41 cellular contexts compared by ENCODE assay signal in genomic region chr18:31795747-31796146, GRCh38. TPM values are rescaled to one million over a fixed set of nuclear protein-coding genes. Genes with fewer than 3 reads are reported as not detected.
"Had no signal": no experiment of that assay in that cellular context is flagged by ENCODE, and none has a peak within 500 bp of the region (broad histone marks: within the 10 kb centered on the region; RNA-seq: fewer than 3 reads in every experiment).

No MANE protein-coding gene starts in this region.

- DNase-seq: activated effector memory CD4-positive, alpha-beta T cell treated with anti-CD3 and anti-CD28 coated beads, Interleukin-2, amount 50 U/mL, for 16 hours; activated effector memory CD4-positive, alpha-beta T cell treated with Interleukin-2 at 50 U/mL for 16 hours; activated gamma-delta T cell; activated gamma-delta T cell treated with Interleukin-2 at 50 U/mL for 16 hours; activated naive CD4-positive, alpha-beta T cell; activated naive CD4-positive, alpha-beta T cell treated with anti-CD3 and anti-CD28 coated beads for 36 hours; activated naive CD4-positive, alpha-beta T cell treated with anti-CD3 and anti-CD28 coated beads, Interleukin-2, amount 10 ng/mL, durations not matched to agents 7 days and 5 days; activated naive CD4-positive, alpha-beta T cell treated with anti-CD3 and anti-CD28 coated beads, Interleukin-2, amount 50 U/mL, for 16 hours; activated naive CD4-positive, alpha-beta T cell treated with Interleukin-2 at 50 U/mL for 16 hours; activated naive CD8-positive, alpha-beta T cell treated with anti-CD3 and anti-CD28 coated beads for 36 hours; activated naive CD8-positive, alpha-beta T cell treated with anti-CD3 and anti-CD28 coated beads, Interleukin-2, amount 10 ng/mL, durations not matched to agents 7 days and 5 days; activated naive CD8-positive, alpha-beta T cell treated with anti-CD3 and anti-CD28 coated beads, Interleukin-2, amount 50 U/mL, for 24 hours; activated T-cell treated with anti-CD3 and anti-CD28 coated beads, Interleukin-2, amount 50 U/mL, for 1 hour; activated T-cell treated with anti-CD3 and anti-CD28 coated beads, Interleukin-2, amount 50 U/mL, for 24 hours; activated T-cell treated with anti-CD3 and anti-CD28 coated beads, Interleukin-2, amount 50 U/mL, for 4 hours; activated T-cell treated with anti-CD3 and anti-CD28 coated beads, Interleukin-2, amount 50 U/mL, for 48 hours; activated T-cell treated with anti-CD3 and anti-CD28 coated beads, Interleukin-2, amount 50 U/mL, for 72 hours; adrenal gland; amniotic stem cell; amygdala; anterior cingulate cortex; aorta; body of pancreas; brain microvascular endothelial cell; caudate nucleus; central memory CD4-positive, alpha-beta T cell; cerebellar nuclear complex had no signal

- H3K27ac Mint-ChIP-seq: activated naive CD4-positive, alpha-beta T cell treated with anti-CD3 and anti-CD28 coated beads for 36 hours; activated naive CD4-positive, alpha-beta T cell treated with anti-CD3 and anti-CD28 coated beads, Interleukin-2, amount 10 ng/mL, durations not matched to agents 7 days and 5 days; activated naive CD4-positive, alpha-beta T cell treated with anti-CD3 and anti-CD28 coated beads, Interleukin-2, amount 50 U/mL, for 24 hours; activated naive CD4-positive, alpha-beta T cell treated with anti-CD3 and anti-CD28 coated beads, Interleukin-2, amount 50 U/mL, for 72 hours; activated naive CD8-positive, alpha-beta T cell; activated naive CD8-positive, alpha-beta T cell treated with anti-CD3 and anti-CD28 coated beads for 36 hours; activated naive CD8-positive, alpha-beta T cell treated with anti-CD3 and anti-CD28 coated beads, Interleukin-2, amount 10 ng/mL, durations not matched to agents 7 days and 5 days; activated naive CD8-positive, alpha-beta T cell treated with anti-CD3 and anti-CD28 coated beads, Interleukin-2, amount 50 U/mL, for 24 hours; activated T-cell treated with anti-CD3 and anti-CD28 coated beads, Interleukin-2, amount 50 U/mL, for 24 hours; activated T-cell treated with anti-CD3 and anti-CD28 coated beads, Interleukin-2, amount 50 U/mL, for 72 hours; activated T-helper 1 cell treated with anti-CD3 and anti-CD28 coated beads, Interleukin-12 subunit alpha, Interleukin-12 subunit beta, Interleukin-2, Interleukin-4 antibody, amounts not matched to agents 30 ng/mL and 10 ng/mL and 1 ng/mL, durations not matched to agents 14 hours and 24 hours and 36 hours; activated T-helper 17 cell treated with anti-CD3 and anti-CD28 coated beads, Interleukin-2, amount 50 U/mL, for 72 hours; activated T-helper 2 cell treated with anti-CD3 and anti-CD28 coated beads, Interferon-gamma antibody, Interleukin-2, Interleukin-4, amounts not matched to agents 10 μg/mL and 5 μg/mL and 100 μg/mL, durations not matched to agents 14 hours and 24 hours and 36 hours; brain had no signal

- H3K9me3 ChIP-seq: adrenal gland, ascending aorta, body of pancreas, breast epithelium had no signal

- H3K27ac ChIP-seq: adrenal gland, ascending aorta, body of pancreas, brain microvascular endothelial cell, breast epithelium, cardiac muscle cell had no signal

- H3K9me3 Mint-ChIP-seq: activated naive CD4-positive, alpha-beta T cell treated with anti-CD3 and anti-CD28 coated beads for 36 hours; activated naive CD4-positive, alpha-beta T cell treated with anti-CD3 and anti-CD28 coated beads, Interleukin-2, amount 10 ng/mL, durations not matched to agents 7 days and 5 days; activated naive CD4-positive, alpha-beta T cell treated with anti-CD3 and anti-CD28 coated beads, Interleukin-2, amount 50 U/mL, for 24 hours; activated naive CD4-positive, alpha-beta T cell treated with anti-CD3 and anti-CD28 coated beads, Interleukin-2, amount 50 U/mL, for 72 hours; activated naive CD8-positive, alpha-beta T cell treated with anti-CD3 and anti-CD28 coated beads for 36 hours; activated naive CD8-positive, alpha-beta T cell treated with anti-CD3 and anti-CD28 coated beads, Interleukin-2, amount 10 ng/mL, durations not matched to agents 7 days and 5 days; activated naive CD8-positive, alpha-beta T cell treated with anti-CD3 and anti-CD28 coated beads, Interleukin-2, amount 50 U/mL, for 24 hours; activated T-cell treated with anti-CD3 and anti-CD28 coated beads, Interleukin-2, amount 50 U/mL, for 24 hours; activated T-cell treated with anti-CD3 and anti-CD28 coated beads, Interleukin-2, amount 50 U/mL, for 4 hours; activated T-cell treated with anti-CD3 and anti-CD28 coated beads, Interleukin-2, amount 50 U/mL, for 72 hours; activated T-helper 1 cell treated with anti-CD3 and anti-CD28 coated beads, Interleukin-12 subunit alpha, Interleukin-12 subunit beta, Interleukin-2, Interleukin-4 antibody, amounts not matched to agents 30 ng/mL and 10 ng/mL and 1 ng/mL, durations not matched to agents 14 hours and 24 hours and 36 hours; activated T-helper 17 cell treated with anti-CD3 and anti-CD28 coated beads, Interleukin-2, amount 50 U/mL, for 72 hours; activated T-helper 2 cell treated with anti-CD3 and anti-CD28 coated beads, Interferon-gamma antibody, Interleukin-2, Interleukin-4, amounts not matched to agents 10 μg/mL and 5 μg/mL and 100 μg/mL, durations not matched to agents 14 hours and 24 hours and 36 hours; brain; central memory CD8-positive, alpha-beta T cell had no signal

- H3K4me1 ChIP-seq: adrenal gland, ascending aorta, body of pancreas, breast epithelium had no signal

- FAIRE-seq: astrocyte, bronchial epithelial cell had no signal

- H3K36me3 Mint-ChIP-seq: activated naive CD4-positive, alpha-beta T cell treated with anti-CD3 and anti-CD28 coated beads, Interleukin-2, amount 10 ng/mL, durations not matched to agents 7 days and 5 days; activated naive CD4-positive, alpha-beta T cell treated with anti-CD3 and anti-CD28 coated beads, Interleukin-2, amount 50 U/mL, for 24 hours; activated naive CD4-positive, alpha-beta T cell treated with anti-CD3 and anti-CD28 coated beads, Interleukin-2, amount 50 U/mL, for 72 hours; activated naive CD8-positive, alpha-beta T cell; activated naive CD8-positive, alpha-beta T cell treated with anti-CD3 and anti-CD28 coated beads for 36 hours; activated naive CD8-positive, alpha-beta T cell treated with anti-CD3 and anti-CD28 coated beads, Interleukin-2, amount 10 ng/mL, durations not matched to agents 7 days and 5 days; brain had no signal

- H3K27me3 Mint-ChIP-seq: activated naive CD4-positive, alpha-beta T cell treated with anti-CD3 and anti-CD28 coated beads, Interleukin-2, amount 50 U/mL, for 24 hours; activated naive CD8-positive, alpha-beta T cell; activated naive CD8-positive, alpha-beta T cell treated with anti-CD3 and anti-CD28 coated beads for 36 hours; activated naive CD8-positive, alpha-beta T cell treated with anti-CD3 and anti-CD28 coated beads, Interleukin-2, amount 10 ng/mL, durations not matched to agents 7 days and 5 days; activated naive CD8-positive, alpha-beta T cell treated with anti-CD3 and anti-CD28 coated beads, Interleukin-2, amount 50 U/mL, for 24 hours; activated T-cell treated with anti-CD3 and anti-CD28 coated beads, Interleukin-2, amount 50 U/mL, for 24 hours; brain; central memory CD8-positive, alpha-beta T cell had no signal

- H3K27me3 ChIP-seq: adrenal gland, ascending aorta, body of pancreas, brain microvascular endothelial cell, breast epithelium, cardiac muscle cell had no signal

- H3K36me3 ChIP-seq: adrenal gland, ascending aorta, brain microvascular endothelial cell, breast epithelium, cardiac muscle cell had no signal

- ATAC-seq: activated naive CD4-positive, alpha-beta T cell treated with anti-CD3 and anti-CD28 coated beads, Interleukin-2, amount 50 U/mL, for 72 hours; activated naive CD8-positive, alpha-beta T cell treated with anti-CD3 and anti-CD28 coated beads, Interleukin-2, amount 50 U/mL, for 24 hours; activated T-cell treated with anti-CD3 and anti-CD28 coated beads, Interleukin-2, amount 50 U/mL, for 4 hours; activated T-cell treated with anti-CD3 and anti-CD28 coated beads, Interleukin-2, amount 50 U/mL, for 72 hours; activated T-helper 17 cell treated with anti-CD3 and anti-CD28 coated beads, Interleukin-2, amount 50 U/mL, for 72 hours; body of pancreas had no signal

- H3K4me3 Mint-ChIP-seq: activated naive CD4-positive, alpha-beta T cell treated with anti-CD3 and anti-CD28 coated beads for 36 hours; activated naive CD4-positive, alpha-beta T cell treated with anti-CD3 and anti-CD28 coated beads, Interleukin-2, amount 10 ng/mL, durations not matched to agents 7 days and 5 days; activated naive CD4-positive, alpha-beta T cell treated with anti-CD3 and anti-CD28 coated beads, Interleukin-2, amount 50 U/mL, for 24 hours; activated naive CD8-positive, alpha-beta T cell; activated naive CD8-positive, alpha-beta T cell treated with anti-CD3 and anti-CD28 coated beads for 36 hours; activated naive CD8-positive, alpha-beta T cell treated with anti-CD3 and anti-CD28 coated beads, Interleukin-2, amount 10 ng/mL, durations not matched to agents 7 days and 5 days; activated naive CD8-positive, alpha-beta T cell treated with anti-CD3 and anti-CD28 coated beads, Interleukin-2, amount 50 U/mL, for 24 hours; activated T-cell treated with anti-CD3 and anti-CD28 coated beads, Interleukin-2, amount 50 U/mL, for 24 hours; activated T-cell treated with anti-CD3 and anti-CD28 coated beads, Interleukin-2, amount 50 U/mL, for 4 hours; activated T-cell treated with anti-CD3 and anti-CD28 coated beads, Interleukin-2, amount 50 U/mL, for 72 hours; activated T-helper 1 cell treated with anti-CD3 and anti-CD28 coated beads, Interleukin-12 subunit alpha, Interleukin-12 subunit beta, Interleukin-2, Interleukin-4 antibody, amounts not matched to agents 30 ng/mL and 10 ng/mL and 1 ng/mL, durations not matched to agents 14 hours and 24 hours and 36 hours; activated T-helper 17 cell treated with anti-CD3 and anti-CD28 coated beads, Interleukin-2, amount 50 U/mL, for 72 hours; brain; central memory CD8-positive, alpha-beta T cell had no signal

- H3K4me1 Mint-ChIP-seq: activated naive CD4-positive, alpha-beta T cell treated with anti-CD3 and anti-CD28 coated beads, Interleukin-2, amount 10 ng/mL, durations not matched to agents 7 days and 5 days; activated naive CD4-positive, alpha-beta T cell treated with anti-CD3 and anti-CD28 coated beads, Interleukin-2, amount 50 U/mL, for 24 hours; activated naive CD8-positive, alpha-beta T cell treated with anti-CD3 and anti-CD28 coated beads for 36 hours; activated naive CD8-positive, alpha-beta T cell treated with anti-CD3 and anti-CD28 coated beads, Interleukin-2, amount 10 ng/mL, durations not matched to agents 7 days and 5 days; activated naive CD8-positive, alpha-beta T cell treated with anti-CD3 and anti-CD28 coated beads, Interleukin-2, amount 50 U/mL, for 24 hours; activated T-helper 17 cell treated with anti-CD3 and anti-CD28 coated beads, Interleukin-2, amount 50 U/mL, for 72 hours; brain; central memory CD8-positive, alpha-beta T cell had no signal

- H3K4me3 ChIP-seq: adrenal gland, ascending aorta, body of pancreas, breast epithelium, cardiac muscle cell had no signal

RNA-seq across cellular contexts. Expression of gene SLC25A52, which starts 35.1 kb away (rescaled TPM):
- total RNA-seq: activated naive CD4-positive, alpha-beta T cell treated with anti-CD3 and anti-CD28 coated beads for 36 hours; activated naive CD4-positive, alpha-beta T cell treated with anti-CD3 and anti-CD28 coated beads, Interleukin-2, amount 50 U/mL, for 72 hours; activated naive CD8-positive, alpha-beta T cell treated with anti-CD3 and anti-CD28 coated beads for 36 hours; activated T-cell treated with anti-CD3 and anti-CD28 coated beads, Interleukin-2, amount 50 U/mL, for 4 hours; activated T-cell treated with anti-CD3 and anti-CD28 coated beads, Interleukin-2, amount 50 U/mL, for 72 hours; activated T-helper 1 cell treated with anti-CD3 and anti-CD28 coated beads, Interleukin-12 subunit alpha, Interleukin-12 subunit beta, Interleukin-2, Interleukin-4 antibody, amounts not matched to agents 30 ng/mL and 10 ng/mL and 1 ng/mL, durations not matched to agents 14 hours and 24 hours and 36 hours; activated T-helper 17 cell treated with anti-CD3 and anti-CD28 coated beads, Interleukin-2, amount 50 U/mL, for 72 hours; activated T-helper 2 cell treated with anti-CD3 and anti-CD28 coated beads, Interferon-gamma antibody, Interleukin-2, Interleukin-4, amounts not matched to agents 10 μg/mL and 5 μg/mL and 100 μg/mL, durations not matched to agents 14 hours and 24 hours and 36 hours; ascending aorta; astrocyte; body of pancreas; cardiac muscle cell; cardiac septum had no signal
- polyA plus RNA-seq: adrenal gland, aorta, cardiac muscle cell had no signal
